In the genomic region with DNA sequence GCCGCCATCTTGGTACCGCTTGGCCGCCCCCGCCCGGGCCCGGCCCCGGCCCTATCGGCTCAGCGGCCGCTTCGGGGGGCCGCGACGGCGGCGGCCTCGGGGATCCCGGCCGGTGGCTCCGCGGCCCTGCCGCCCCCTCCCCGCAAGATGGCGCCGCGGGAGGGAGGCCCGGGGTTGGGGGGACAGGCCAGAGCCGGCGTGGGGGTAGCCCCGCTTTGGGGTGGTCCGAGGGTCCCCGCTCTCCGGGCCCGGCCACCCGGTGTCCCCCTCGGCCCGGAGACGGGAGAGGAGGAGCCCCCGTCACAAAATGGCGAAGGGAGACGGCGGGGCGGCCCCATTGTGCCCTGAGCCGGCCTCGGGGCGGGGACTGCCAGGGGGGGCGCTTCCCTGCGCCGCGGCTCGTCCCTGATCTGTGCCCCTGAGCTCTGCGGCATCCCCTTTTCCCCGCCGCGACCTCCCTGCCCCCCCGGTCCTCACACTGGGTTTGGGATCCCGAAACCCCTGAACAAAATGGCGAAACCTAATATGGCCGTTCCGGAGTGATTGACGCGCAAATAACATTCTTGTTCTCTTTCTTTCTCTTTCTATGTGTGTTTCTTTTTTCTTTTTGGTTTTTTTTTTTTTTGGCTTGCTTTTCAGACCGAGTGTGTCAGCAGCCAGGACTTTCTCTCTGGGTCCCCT, we compare ENCODE assay signal across 1 cellular context.
TF ChIP-seq lines count a peak whose summit lies in the region.

No MANE protein-coding gene starts in this region.

TF ChIP-seq in K562, 482 proteins besides CTCF, POLR2A, EP300 and RAD21 (continued from another document and continues in another):
- TF ChIP-seq ZBTB7A (IDR thresholded peaks at IDR 0.05; ENCODE audit: borderline replicate concordance, control insufficient read depth, low read depth, low read length) = peak; percentile 82; the same call in 1 of the 2 replicates
- TF ChIP-seq, protein P1, sequence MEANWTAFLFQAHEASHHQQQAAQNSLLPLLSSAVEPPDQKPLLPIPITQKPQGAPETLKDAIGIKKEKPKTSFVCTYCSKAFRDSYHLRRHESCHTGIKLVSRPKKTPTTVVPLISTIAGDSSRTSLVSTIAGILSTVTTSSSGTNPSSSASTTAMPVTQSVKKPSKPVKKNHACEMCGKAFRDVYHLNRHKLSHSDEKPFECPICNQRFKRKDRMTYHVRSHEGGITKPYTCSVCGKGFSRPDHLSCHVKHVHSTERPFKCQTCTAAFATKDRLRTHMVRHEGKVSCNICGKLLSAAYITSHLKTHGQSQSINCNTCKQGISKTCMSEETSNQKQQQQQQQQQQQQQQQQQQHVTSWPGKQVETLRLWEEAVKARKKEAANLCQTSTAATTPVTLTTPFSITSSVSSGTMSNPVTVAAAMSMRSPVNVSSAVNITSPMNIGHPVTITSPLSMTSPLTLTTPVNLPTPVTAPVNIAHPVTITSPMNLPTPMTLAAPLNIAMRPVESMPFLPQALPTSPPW (CRISPR knock-in tag; IDR thresholded peaks at IDR 0.05) = peak; percentile 32
- TF ChIP-seq, protein P2, sequence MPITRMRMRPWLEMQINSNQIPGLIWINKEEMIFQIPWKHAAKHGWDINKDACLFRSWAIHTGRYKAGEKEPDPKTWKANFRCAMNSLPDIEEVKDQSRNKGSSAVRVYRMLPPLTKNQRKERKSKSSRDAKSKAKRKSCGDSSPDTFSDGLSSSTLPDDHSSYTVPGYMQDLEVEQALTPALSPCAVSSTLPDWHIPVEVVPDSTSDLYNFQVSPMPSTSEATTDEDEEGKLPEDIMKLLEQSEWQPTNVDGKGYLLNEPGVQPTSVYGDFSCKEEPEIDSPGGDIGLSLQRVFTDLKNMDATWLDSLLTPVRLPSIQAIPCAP (CRISPR knock-in tag; IDR thresholded peaks at IDR 0.05; ENCODE audit: borderline replicate concordance) = no peak
- TF ChIP-seq NCOA1 (IDR thresholded peaks at IDR 0.05; ENCODE audit: low read depth) = no peak
- TF ChIP-seq PCBP2 (IDR thresholded peaks at IDR 0.05; ENCODE audit: low read depth, low read length, poor library complexity, severe bottlenecking) = no peak
- TF ChIP-seq, protein P3, sequence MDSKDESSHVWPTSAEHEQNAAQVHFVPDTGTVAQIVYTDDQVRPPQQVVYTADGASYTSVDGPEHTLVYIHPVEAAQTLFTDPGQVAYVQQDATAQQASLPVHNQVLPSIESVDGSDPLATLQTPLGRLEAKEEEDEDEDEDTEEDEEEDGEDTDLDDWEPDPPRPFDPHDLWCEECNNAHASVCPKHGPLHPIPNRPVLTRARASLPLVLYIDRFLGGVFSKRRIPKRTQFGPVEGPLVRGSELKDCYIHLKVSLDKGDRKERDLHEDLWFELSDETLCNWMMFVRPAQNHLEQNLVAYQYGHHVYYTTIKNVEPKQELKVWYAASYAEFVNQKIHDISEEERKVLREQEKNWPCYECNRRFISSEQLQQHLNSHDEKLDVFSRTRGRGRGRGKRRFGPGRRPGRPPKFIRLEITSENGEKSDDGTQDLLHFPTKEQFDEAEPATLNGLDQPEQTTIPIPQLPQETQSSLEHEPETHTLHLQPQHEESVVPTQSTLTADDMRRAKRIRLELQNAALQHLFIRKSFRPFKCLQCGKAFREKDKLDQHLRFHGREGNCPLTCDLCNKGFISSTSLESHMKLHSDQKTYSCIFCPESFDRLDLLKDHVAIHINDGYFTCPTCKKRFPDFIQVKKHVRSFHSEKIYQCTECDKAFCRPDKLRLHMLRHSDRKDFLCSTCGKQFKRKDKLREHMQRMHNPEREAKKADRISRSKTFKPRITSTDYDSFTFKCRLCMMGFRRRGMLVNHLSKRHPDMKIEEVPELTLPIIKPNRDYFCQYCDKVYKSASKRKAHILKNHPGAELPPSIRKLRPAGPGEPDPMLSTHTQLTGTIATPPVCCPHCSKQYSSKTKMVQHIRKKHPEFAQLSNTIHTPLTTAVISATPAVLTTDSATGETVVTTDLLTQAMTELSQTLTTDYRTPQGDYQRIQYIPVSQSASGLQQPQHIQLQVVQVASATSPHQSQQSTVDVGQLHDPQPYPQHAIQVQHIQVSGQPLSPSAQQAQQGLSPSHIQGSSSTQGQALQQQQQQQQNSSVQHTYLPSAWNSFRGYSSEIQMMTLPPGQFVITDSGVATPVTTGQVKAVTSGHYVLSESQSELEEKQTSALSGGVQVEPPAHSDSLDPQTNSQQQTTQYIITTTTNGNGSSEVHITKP (IDR thresholded peaks at IDR 0.05; ENCODE audit: partially characterized antibody) = peak; percentile 4
- TF ChIP-seq PHB2 (IDR thresholded peaks at IDR 0.05; ENCODE audit: low read depth) = no peak
- peak; percentile 28 for TF ChIP-seq U2AF1 (optimal IDR thresholded peaks at IDR 0.05; ENCODE audit: low read depth, low read length)
- no peak for TF ChIP-seq SIX5 (IDR thresholded peaks at IDR 0.05; ENCODE audit: borderline replicate concordance in 1 of 2, insufficient read depth in 1 of 2, low read depth in 1 of 2, low read length in 2 of 2)
- TF ChIP-seq ZNF699 (CRISPR knock-in tag; IDR thresholded peaks at IDR 0.05; ENCODE audit: insufficient replicate concordance) = no peak
- TF ChIP-seq ZNF282 (CRISPR knock-in tag; IDR thresholded peaks at IDR 0.05) = no peak
- no peak for TF ChIP-seq ADNP (tag; IDR thresholded peaks at IDR 0.05)
- TF ChIP-seq, protein P4, sequence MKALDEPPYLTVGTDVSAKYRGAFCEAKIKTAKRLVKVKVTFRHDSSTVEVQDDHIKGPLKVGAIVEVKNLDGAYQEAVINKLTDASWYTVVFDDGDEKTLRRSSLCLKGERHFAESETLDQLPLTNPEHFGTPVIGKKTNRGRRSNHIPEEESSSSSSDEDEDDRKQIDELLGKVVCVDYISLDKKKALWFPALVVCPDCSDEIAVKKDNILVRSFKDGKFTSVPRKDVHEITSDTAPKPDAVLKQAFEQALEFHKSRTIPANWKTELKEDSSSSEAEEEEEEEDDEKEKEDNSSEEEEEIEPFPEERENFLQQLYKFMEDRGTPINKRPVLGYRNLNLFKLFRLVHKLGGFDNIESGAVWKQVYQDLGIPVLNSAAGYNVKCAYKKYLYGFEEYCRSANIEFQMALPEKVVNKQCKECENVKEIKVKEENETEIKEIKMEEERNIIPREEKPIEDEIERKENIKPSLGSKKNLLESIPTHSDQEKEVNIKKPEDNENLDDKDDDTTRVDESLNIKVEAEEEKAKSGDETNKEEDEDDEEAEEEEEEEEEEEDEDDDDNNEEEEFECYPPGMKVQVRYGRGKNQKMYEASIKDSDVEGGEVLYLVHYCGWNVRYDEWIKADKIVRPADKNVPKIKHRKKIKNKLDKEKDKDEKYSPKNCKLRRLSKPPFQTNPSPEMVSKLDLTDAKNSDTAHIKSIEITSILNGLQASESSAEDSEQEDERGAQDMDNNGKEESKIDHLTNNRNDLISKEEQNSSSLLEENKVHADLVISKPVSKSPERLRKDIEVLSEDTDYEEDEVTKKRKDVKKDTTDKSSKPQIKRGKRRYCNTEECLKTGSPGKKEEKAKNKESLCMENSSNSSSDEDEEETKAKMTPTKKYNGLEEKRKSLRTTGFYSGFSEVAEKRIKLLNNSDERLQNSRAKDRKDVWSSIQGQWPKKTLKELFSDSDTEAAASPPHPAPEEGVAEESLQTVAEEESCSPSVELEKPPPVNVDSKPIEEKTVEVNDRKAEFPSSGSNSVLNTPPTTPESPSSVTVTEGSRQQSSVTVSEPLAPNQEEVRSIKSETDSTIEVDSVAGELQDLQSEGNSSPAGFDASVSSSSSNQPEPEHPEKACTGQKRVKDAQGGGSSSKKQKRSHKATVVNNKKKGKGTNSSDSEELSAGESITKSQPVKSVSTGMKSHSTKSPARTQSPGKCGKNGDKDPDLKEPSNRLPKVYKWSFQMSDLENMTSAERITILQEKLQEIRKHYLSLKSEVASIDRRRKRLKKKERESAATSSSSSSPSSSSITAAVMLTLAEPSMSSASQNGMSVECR (CRISPR knock-in tag; IDR thresholded peaks at IDR 0.05) = no peak
- TF ChIP-seq ARHGAP35 (IDR thresholded peaks at IDR 0.05; ENCODE audit: partially characterized antibody) = no peak
- TF ChIP-seq HEY1 (CRISPR knock-in tag; IDR thresholded peaks at IDR 0.05; ENCODE audit: borderline replicate concordance) = no peak
- peak; percentile 14; the same call in 1 of the 2 replicates for TF ChIP-seq EP400 (IDR thresholded peaks at IDR 0.05)
- TF ChIP-seq NELFE (IDR thresholded peaks at IDR 0.05; ENCODE audit: insufficient read depth, insufficient read length) = no peak
- TF ChIP-seq SAFB2 (IDR thresholded peaks at IDR 0.05; ENCODE audit: borderline replicate concordance, low read depth, low read length, severe bottlenecking) = no peak
- peak in 1 of 2 experiments; percentile 58; a peak in 1 of 4 replicates for TF ChIP-seq MAZ (CRISPR knock-in tag; conservative IDR thresholded peaks at IDR 0.05 in 1 of 2, IDR thresholded peaks at IDR 0.05 in 1 of 2)
- TF ChIP-seq, protein P5, sequence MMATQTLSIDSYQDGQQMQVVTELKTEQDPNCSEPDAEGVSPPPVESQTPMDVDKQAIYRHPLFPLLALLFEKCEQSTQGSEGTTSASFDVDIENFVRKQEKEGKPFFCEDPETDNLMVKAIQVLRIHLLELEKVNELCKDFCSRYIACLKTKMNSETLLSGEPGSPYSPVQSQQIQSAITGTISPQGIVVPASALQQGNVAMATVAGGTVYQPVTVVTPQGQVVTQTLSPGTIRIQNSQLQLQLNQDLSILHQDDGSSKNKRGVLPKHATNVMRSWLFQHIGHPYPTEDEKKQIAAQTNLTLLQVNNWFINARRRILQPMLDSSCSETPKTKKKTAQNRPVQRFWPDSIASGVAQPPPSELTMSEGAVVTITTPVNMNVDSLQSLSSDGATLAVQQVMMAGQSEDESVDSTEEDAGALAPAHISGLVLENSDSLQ (IDR thresholded peaks at IDR 0.05) = peak; percentile 90
- TF ChIP-seq, protein P6, sequence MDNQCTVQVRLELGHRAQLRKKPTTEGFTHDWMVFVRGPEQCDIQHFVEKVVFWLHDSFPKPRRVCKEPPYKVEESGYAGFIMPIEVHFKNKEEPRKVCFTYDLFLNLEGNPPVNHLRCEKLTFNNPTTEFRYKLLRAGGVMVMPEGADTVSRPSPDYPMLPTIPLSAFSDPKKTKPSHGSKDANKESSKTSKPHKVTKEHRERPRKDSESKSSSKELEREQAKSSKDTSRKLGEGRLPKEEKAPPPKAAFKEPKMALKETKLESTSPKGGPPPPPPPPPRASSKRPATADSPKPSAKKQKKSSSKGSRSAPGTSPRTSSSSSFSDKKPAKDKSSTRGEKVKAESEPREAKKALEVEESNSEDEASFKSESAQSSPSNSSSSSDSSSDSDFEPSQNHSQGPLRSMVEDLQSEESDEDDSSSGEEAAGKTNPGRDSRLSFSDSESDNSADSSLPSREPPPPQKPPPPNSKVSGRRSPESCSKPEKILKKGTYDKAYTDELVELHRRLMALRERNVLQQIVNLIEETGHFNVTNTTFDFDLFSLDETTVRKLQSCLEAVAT (IDR thresholded peaks at IDR 0.05) = peak; percentile 83 to 90
- TF ChIP-seq, protein P7, sequence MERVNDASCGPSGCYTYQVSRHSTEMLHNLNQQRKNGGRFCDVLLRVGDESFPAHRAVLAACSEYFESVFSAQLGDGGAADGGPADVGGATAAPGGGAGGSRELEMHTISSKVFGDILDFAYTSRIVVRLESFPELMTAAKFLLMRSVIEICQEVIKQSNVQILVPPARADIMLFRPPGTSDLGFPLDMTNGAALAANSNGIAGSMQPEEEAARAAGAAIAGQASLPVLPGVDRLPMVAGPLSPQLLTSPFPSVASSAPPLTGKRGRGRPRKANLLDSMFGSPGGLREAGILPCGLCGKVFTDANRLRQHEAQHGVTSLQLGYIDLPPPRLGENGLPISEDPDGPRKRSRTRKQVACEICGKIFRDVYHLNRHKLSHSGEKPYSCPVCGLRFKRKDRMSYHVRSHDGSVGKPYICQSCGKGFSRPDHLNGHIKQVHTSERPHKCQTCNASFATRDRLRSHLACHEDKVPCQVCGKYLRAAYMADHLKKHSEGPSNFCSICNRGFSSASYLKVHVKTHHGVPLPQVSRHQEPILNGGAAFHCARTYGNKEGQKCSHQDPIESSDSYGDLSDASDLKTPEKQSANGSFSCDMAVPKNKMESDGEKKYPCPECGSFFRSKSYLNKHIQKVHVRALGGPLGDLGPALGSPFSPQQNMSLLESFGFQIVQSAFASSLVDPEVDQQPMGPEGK (CRISPR knock-in tag; IDR thresholded peaks at IDR 0.05; ENCODE audit: borderline replicate concordance) = no peak
- TF ChIP-seq KDM5B (IDR thresholded peaks at IDR 0.05; ENCODE audit: insufficient replicate concordance, low read depth, low read length) = peak; percentile 19
- no peak for TF ChIP-seq SMC3 (conservative IDR thresholded peaks at IDR 0.05; ENCODE audit: insufficient read depth, low read depth, low read length)
- TF ChIP-seq KDM1A (IDR thresholded peaks at IDR 0.05) = no peak
- no peak for TF ChIP-seq TSC22D4 (tag; IDR thresholded peaks at IDR 0.05)
- peak; percentile 34; the same call in 1 of the 2 replicates for TF ChIP-seq RB1 (IDR thresholded peaks at IDR 0.05; ENCODE audit: low read depth)
- TF ChIP-seq KAT8 (IDR thresholded peaks at IDR 0.05; ENCODE audit: low read depth) = peak; percentile 58
- TF ChIP-seq, protein P8, sequence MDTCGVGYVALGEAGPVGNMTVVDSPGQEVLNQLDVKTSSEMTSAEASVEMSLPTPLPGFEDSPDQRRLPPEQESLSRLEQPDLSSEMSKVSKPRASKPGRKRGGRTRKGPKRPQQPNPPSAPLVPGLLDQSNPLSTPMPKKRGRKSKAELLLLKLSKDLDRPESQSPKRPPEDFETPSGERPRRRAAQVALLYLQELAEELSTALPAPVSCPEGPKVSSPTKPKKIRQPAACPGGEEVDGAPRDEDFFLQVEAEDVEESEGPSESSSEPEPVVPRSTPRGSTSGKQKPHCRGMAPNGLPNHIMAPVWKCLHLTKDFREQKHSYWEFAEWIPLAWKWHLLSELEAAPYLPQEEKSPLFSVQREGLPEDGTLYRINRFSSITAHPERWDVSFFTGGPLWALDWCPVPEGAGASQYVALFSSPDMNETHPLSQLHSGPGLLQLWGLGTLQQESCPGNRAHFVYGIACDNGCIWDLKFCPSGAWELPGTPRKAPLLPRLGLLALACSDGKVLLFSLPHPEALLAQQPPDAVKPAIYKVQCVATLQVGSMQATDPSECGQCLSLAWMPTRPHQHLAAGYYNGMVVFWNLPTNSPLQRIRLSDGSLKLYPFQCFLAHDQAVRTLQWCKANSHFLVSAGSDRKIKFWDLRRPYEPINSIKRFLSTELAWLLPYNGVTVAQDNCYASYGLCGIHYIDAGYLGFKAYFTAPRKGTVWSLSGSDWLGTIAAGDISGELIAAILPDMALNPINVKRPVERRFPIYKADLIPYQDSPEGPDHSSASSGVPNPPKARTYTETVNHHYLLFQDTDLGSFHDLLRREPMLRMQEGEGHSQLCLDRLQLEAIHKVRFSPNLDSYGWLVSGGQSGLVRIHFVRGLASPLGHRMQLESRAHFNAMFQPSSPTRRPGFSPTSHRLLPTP (IDR thresholded peaks at IDR 0.05; ENCODE audit: borderline replicate concordance, extremely low read depth, insufficient read length) = no peak
- no peak for TF ChIP-seq ARID1B (IDR thresholded peaks at IDR 0.05)
- TF ChIP-seq ZNF197 (CRISPR knock-in tag; IDR thresholded peaks at IDR 0.05; ENCODE audit: low read depth) = 0 out of 2 replicates have a peak, but pooled peaks have one; percentile 50
- 0 out of 2 replicates have a peak, but pooled peaks have one; percentile 38 for TF ChIP-seq NFRKB (IDR thresholded peaks at IDR 0.05; ENCODE audit: low read depth)
- TF ChIP-seq, protein P9, sequence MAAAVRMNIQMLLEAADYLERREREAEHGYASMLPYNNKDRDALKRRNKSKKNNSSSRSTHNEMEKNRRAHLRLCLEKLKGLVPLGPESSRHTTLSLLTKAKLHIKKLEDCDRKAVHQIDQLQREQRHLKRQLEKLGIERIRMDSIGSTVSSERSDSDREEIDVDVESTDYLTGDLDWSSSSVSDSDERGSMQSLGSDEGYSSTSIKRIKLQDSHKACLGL (CRISPR knock-in tag; IDR thresholded peaks at IDR 0.05; ENCODE audit: borderline replicate concordance, poor library complexity, severe bottlenecking) = no peak
